In the genomic region with DNA sequence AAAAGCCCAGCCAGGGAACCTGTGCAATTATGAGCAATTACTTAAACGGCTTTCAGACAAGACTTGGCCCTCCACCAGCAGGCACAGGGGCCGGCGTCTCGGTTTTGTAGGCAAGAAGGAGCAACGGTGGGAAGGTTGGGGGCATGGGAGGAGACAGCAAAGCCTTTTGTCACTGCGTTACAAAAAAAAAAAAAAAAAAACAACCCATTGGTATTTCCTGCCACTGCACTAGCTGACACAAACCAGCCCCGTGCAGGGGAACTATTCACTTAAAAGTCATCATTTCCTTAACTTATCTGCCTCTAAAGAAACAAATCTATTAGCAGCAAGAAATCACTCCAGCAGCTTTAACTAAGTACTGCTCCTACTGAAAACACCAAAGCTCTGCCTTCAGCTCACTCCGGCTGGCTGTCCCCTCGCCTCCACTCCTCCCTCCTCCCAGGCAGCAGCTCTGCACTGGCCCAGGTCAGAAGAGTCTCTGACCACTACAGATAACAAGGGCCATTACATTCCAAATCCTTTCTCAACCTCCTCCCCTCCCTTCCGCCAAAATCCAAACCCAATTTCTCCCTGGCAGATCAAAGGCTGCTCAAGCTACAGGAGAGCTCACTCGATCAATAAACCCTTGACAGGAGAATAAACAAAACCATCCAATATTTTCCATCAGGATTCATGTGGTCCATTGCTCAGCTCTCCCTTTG, we compare ENCODE assay signal across 14 cellular contexts.
DNase-seq lines count a peak whose midpoint lies in the region; ATAC-seq lines count a peak whose summit lies in the region.
"Had no signal": no experiment of that assay in that cellular context is flagged by ENCODE, and none has a peak within 500 bp of the region (broad histone marks: within the 10 kb centered on the region; RNA-seq: fewer than 3 reads in every experiment).

No MANE protein-coding gene starts in this region.

- H3K4me3 ChIP-seq in H7 (ENCODE audit: insufficient read depth, low read depth, low read length) (no peak overlapping the region), NT2/D1 (ENCODE audit: insufficient read length, low read depth) (no peak overlapping the region), neuronal stem cell (ENCODE audit: low read length in 2 of 2) (no peak overlapping the region)
- no peak overlapping the region for H3K4me3 ChIP-seq in effector memory CD4-positive, alpha-beta T cell (ENCODE audit: insufficient read depth, low read depth, low read length, poor library complexity, severe bottlenecking)
- H3K4me3 ChIP-seq: Peyer's patch had no signal

- no peaks in the 10 kb centered on the region for H3K79me1 ChIP-seq in neuronal stem cell (ENCODE audit: low read depth, low read length)

- intact Hi-C loops in left cardiac atrium (cut with DNase I) = no loop called here

- peak; percentile 73 to 80 for ATAC-seq in left cardiac atrium
- ATAC-seq: activated CD8-positive, alpha-beta T cell treated with anti-CD3 and anti-CD28 coated beads for 36 hours; naive thymus-derived CD4-positive, alpha-beta T cell had no signal

- no peak overlapping the region for H3K14ac ChIP-seq in neuronal stem cell (ENCODE audit: low read length)

- H3K4ac ChIP-seq in neuronal stem cell (ENCODE audit: low read length) = no peak overlapping the region

- H3K9ac ChIP-seq in NT2/D1 (ENCODE audit: insufficient read length, low read depth) (no peak overlapping the region), neuronal stem cell (ENCODE audit: low read depth, low read length, poor library complexity) (no peak overlapping the region)

- no peak overlapping the region for H4K91ac ChIP-seq in neuronal stem cell (ENCODE audit: low read depth, low read length, poor library complexity)

- H3K4me1 ChIP-seq in NT2/D1 (ENCODE audit: insufficient read depth, insufficient read length) (peaks cover 2% of the 10 kb centered on the region), neuronal stem cell (ENCODE audit: control insufficient read depth in 2 of 2, insufficient read depth in 1 of 2, low read depth in 1 of 2, low read length in 2 of 2) (peaks cover 6 to 8% of the 10 kb centered on the region in 2 donors)
- no peaks in the 10 kb centered on the region for H3K4me1 ChIP-seq in effector memory CD4-positive, alpha-beta T cell (ENCODE audit: control insufficient read depth, insufficient read depth, low read length, poor library complexity, severe bottlenecking)
- H3K4me1 ChIP-seq: Peyer's patch had no signal

- no peak overlapping the region for H3K18ac ChIP-seq in neuronal stem cell (ENCODE audit: low read length)

- peak overlapping the region; percentile 40 for H3K4me2 ChIP-seq in neuronal stem cell (ENCODE audit: insufficient read depth, low read length, poor library complexity, severe bottlenecking)

- H2BK5ac ChIP-seq in neuronal stem cell (ENCODE audit: low read length) = no peak overlapping the region

- no peak overlapping the region for H4K8ac ChIP-seq in neuronal stem cell (ENCODE audit: low read depth, low read length)

- H2BK15ac ChIP-seq in neuronal stem cell (ENCODE audit: low read length) = no peak overlapping the region

- peak; percentile 33 for DNase-seq in H7
- DNase-seq in NT2/D1 (ENCODE audit: low read depth, low spot score) = peak; percentile 25
- DNase-seq in left cardiac atrium = no peak
- peak; percentile 18 for DNase-seq in neuronal stem cell (ENCODE audit: low spot score)
- no peak for DNase-seq in effector memory CD4-positive, alpha-beta T cell
- no peak for DNase-seq in NCI-H2029 (lab: John Stamatoyannopoulos, UW)
- DNase-seq in activated CD4-positive, alpha-beta T cell treated with anti-CD3 and anti-CD28 coated beads, Interleukin-2, amount 50 U/mL, for 4 hours = no peak
- no peak for DNase-seq in nucleus accumbens (lab: John Stamatoyannopoulos, UW)
- DNase-seq: activated CD8-positive, alpha-beta T cell treated with anti-CD3 and anti-CD28 coated beads for 36 hours; activated gamma-delta T cell; naive thymus-derived CD4-positive, alpha-beta T cell; Peyer's patch; substantia nigra had no signal

- H3K9me3 ChIP-seq in NT2/D1 (ENCODE audit: insufficient read depth, low read length) (no peaks in the 10 kb centered on the region), neuronal stem cell (replicated peaks in 1 of 2; ENCODE audit: control insufficient read depth in 2 of 2, insufficient read depth in 1 of 2, low read depth in 1 of 2, low read length in 2 of 2) (no peaks in the 10 kb centered on the region)
- no peaks in the 10 kb centered on the region for H3K9me3 ChIP-seq in effector memory CD4-positive, alpha-beta T cell (ENCODE audit: control insufficient read depth, low read length)
- H3K9me3 ChIP-seq: Peyer's patch had no signal

- no peak overlapping the region for H2BK120ac ChIP-seq in neuronal stem cell (ENCODE audit: low read depth, low read length)

- peak overlapping the region; percentile 1 for H2AFZ ChIP-seq in neuronal stem cell (ENCODE audit: low read length)

- no CpG with 5 or more reads among the region's 11 CpGs for WGBS in neuronal stem cell (ENCODE audit: extremely low coverage in 2 of 2, insufficient read length in 2 of 2, insufficient replicate concordance in 1 of 2), 2 donors

- H3K23ac ChIP-seq in neuronal stem cell (ENCODE audit: low read depth, low read length, poor library complexity) = no peak overlapping the region

- H2BK12ac ChIP-seq in neuronal stem cell (ENCODE audit: low read length) = no peak overlapping the region

- no peak overlapping the region for H2AK5ac ChIP-seq in neuronal stem cell (ENCODE audit: low read depth, low read length)

- H3K36me3 ChIP-seq in H7 (replicated peaks; ENCODE audit: control insufficient read depth, insufficient read depth, low read length) (no peaks in the 10 kb centered on the region), NT2/D1 (ENCODE audit: insufficient read depth, insufficient read length, low read length) (no peaks in the 10 kb centered on the region), neuronal stem cell (replicated peaks in 1 of 2; ENCODE audit: control insufficient read depth in 2 of 2, insufficient read depth in 2 of 2, low read length in 2 of 2) (no peaks in the 10 kb centered on the region)
- no peaks in the 10 kb centered on the region for H3K36me3 ChIP-seq in effector memory CD4-positive, alpha-beta T cell (ENCODE audit: control insufficient read depth, insufficient read depth, low read length)
- H3K36me3 ChIP-seq: Peyer's patch had no signal

- H3K27me3 ChIP-seq in H7 (ENCODE audit: control insufficient read depth, insufficient read depth, low read length) (no peaks in the 10 kb centered on the region), NT2/D1 (ENCODE audit: insufficient read depth, insufficient read length) (no peaks in the 10 kb centered on the region), neuronal stem cell (ENCODE audit: control insufficient read depth in 3 of 3, insufficient read depth in 3 of 3, low read depth in 1 of 3, low read length in 3 of 3) (peaks cover 0 to 82% (median 0%) of the 10 kb centered on the region in 3 experiments)
- peaks cover 3% of the 10 kb centered on the region for H3K27me3 ChIP-seq in effector memory CD4-positive, alpha-beta T cell (replicated peaks; ENCODE audit: control insufficient read depth, insufficient read depth, low read length, poor library complexity, severe bottlenecking)
- H3K27me3 ChIP-seq: Peyer's patch had no signal

- peak overlapping the region; percentile 44 for H3K27ac ChIP-seq in neuronal stem cell (replicated peaks; ENCODE audit: low read length)
- H3K27ac ChIP-seq in effector memory CD4-positive, alpha-beta T cell (ENCODE audit: insufficient read depth, low read length, poor library complexity, severe bottlenecking) = no peak overlapping the region
- H3K27ac ChIP-seq: C4-2B, Peyer's patch had no signal

Comparison
In these comparisons a context has a peak if more than half of its experiments do, and no peak if none do; other contexts are left out.
1. DNase-seq: peak in H7 (single experiment), NT2/D1 (single experiment) and neuronal stem cell (single experiment); none in left cardiac atrium (single experiment), effector memory CD4-positive, alpha-beta T cell (0 of 3), NCI-H2029 (single experiment), activated CD4-positive, alpha-beta T cell treated with anti-CD3 and anti-CD28 coated beads, Interleukin-2, amount 50 U/mL, for 4 hours (0 of 2) and nucleus accumbens (0 of 56).